Comparison of ENCODE assay signal across 17 cellular contexts in genomic region chr12:109510196-109510595, GRCh38. TPM values are rescaled to one million over a fixed set of nuclear protein-coding genes. Genes with fewer than 3 reads are reported as not detected.
DNase-seq lines count a peak whose midpoint lies in the region; ATAC-seq and TF ChIP-seq lines count a peak whose summit lies in the region.
"Had no signal": no experiment of that assay in that cellular context is flagged by ENCODE, and none has a peak within 500 bp of the region (broad histone marks: within the 10 kb centered on the region; RNA-seq: fewer than 3 reads in every experiment).

No MANE protein-coding gene starts in this region.

- peaks cover 46% of the 10 kb centered on the region for H3K36me3 Mint-ChIP-seq in chondrocyte (ENCODE audit: low read depth)

- H3K27ac Mint-ChIP-seq in chondrocyte (ENCODE audit: unreplicated experiment), result no peak overlapping the region

- H3K9me3 Mint-ChIP-seq in chondrocyte (ENCODE audit: low read depth), result no peaks in the 10 kb centered on the region
- H3K9me3 Mint-ChIP-seq: CD4-positive, alpha-beta memory T cell had no signal

- DNase-seq in COR-L47 (lab: John Stamatoyannopoulos, UW) (peak; percentile 93), DMS79 treated with DMSO at 0.1 percent for 48 hours (lab: John Stamatoyannopoulos, UW) (peak; percentile 91), NCI-H69 (lab: John Stamatoyannopoulos, UW) (peak; percentile 24), right cardiac atrium (peak in 2 of 3 donors; percentile 62 to 79), foreskin fibroblast (no peak), D341Med (ENCODE audit: low spot score) (no peak), chondrocyte (ENCODE audit: low spot score) (no peak)
- DNase-seq: BE2C; CD4-positive, alpha-beta memory T cell; GOT3; KG1; NCI-H1092; NCI-H2171; NCI-H524 treated with DMSO at 0.1 percent for 48 hours; PC-9; SHP77 had no signal

- no peaks in the 10 kb centered on the region for H3K9me3 ChIP-seq in right cardiac atrium (ENCODE audit: control insufficient read depth, low read length)
- H3K9me3 ChIP-seq: BE2C had no signal

- H3K27me3 Mint-ChIP-seq in chondrocyte (ENCODE audit: low read depth), result no peaks in the 10 kb centered on the region
- H3K27me3 Mint-ChIP-seq: CD4-positive, alpha-beta memory T cell had no signal

- H3K27me3 ChIP-seq in right cardiac atrium (ENCODE audit: control insufficient read depth, insufficient read depth), result no peaks in the 10 kb centered on the region
- H3K27me3 ChIP-seq: BE2C had no signal

- TF ChIP-seq CTCF in foreskin fibroblast (IDR thresholded peaks at IDR 0.05; ENCODE audit: low read depth, low read length) (no peak), chondrocyte (IDR thresholded peaks at IDR 0.05) (no peak)

- no peak overlapping the region for H3K4me3 ChIP-seq in right cardiac atrium (ENCODE audit: low read length)
- no peak overlapping the region for H3K4me3 ChIP-seq in foreskin fibroblast (ENCODE audit: low read depth in 1 of 2, low read length in 2 of 2)
- H3K4me3 ChIP-seq: PC-9 had no signal

- ATAC-seq in right cardiac atrium, result peak; percentile 66 to 87
- ATAC-seq: SK-N-SH treated with all-trans-retinoic acid at 6 μM for 48 hours had no signal

- H3K27ac ChIP-seq in right cardiac atrium (ENCODE audit: low read length), result peak overlapping the region; percentile 60
- H3K27ac ChIP-seq: PC-9 had no signal

- no peak overlapping the region for H3K4me3 Mint-ChIP-seq in chondrocyte (ENCODE audit: unreplicated experiment)
- H3K4me3 Mint-ChIP-seq: CD4-positive, alpha-beta memory T cell had no signal

- H3K4me1 ChIP-seq in right cardiac atrium (ENCODE audit: control insufficient read depth, insufficient read depth, low read length), result no peaks in the 10 kb centered on the region

- WGBS in right cardiac atrium, result 65% methylated on average over 15 of the region's 15 CpGs

- intact Hi-C loops in right cardiac atrium (cut with DNase I), result loop anchor here in 1 of 4 donors (10.0 kb wide), 1 partner anchor 65 kb away; the partner anchor contains the start of genes MMAB and MVK

- H3K4me1 Mint-ChIP-seq in chondrocyte (ENCODE audit: low read depth), result no peaks in the 10 kb centered on the region
- H3K4me1 Mint-ChIP-seq: CD4-positive, alpha-beta memory T cell had no signal

RNA-seq across cellular contexts. Expression of gene UBE3B, which starts 32.8 kb away (rescaled TPM):
- 10 to 100 TPM; 39.9 to 53.2 (median 46.8) TPM for total RNA-seq in right cardiac atrium
- 22.6 TPM for polyA plus RNA-seq in right cardiac atrium
- 32.9 to 39.5 TPM (median 33.8 TPM) in 3 replicates for total RNA-seq in chondrocyte

RNA-seq across cellular contexts. Expression of gene KCTD10, which starts 33.1 kb away (rescaled TPM):
- total RNA-seq in right cardiac atrium, result 10 to 100 TPM; 28.3 to 76.9 (median 32.9) TPM
- 16.5 TPM for polyA plus RNA-seq in right cardiac atrium
- 57.2 to 80.4 TPM (median 73.4 TPM) in 3 replicates for total RNA-seq in chondrocyte

Comparison
In these comparisons a context has a peak if more than half of its experiments do, and no peak if none do; other contexts are left out.
1. DNase-seq: peak in COR-L47 (single experiment), DMS79 treated with DMSO at 0.1 percent for 48 hours (single experiment), NCI-H69 (single experiment) and right cardiac atrium (2 of 3); none in foreskin fibroblast (0 of 2), D341Med (single experiment) and chondrocyte (single experiment).